ENCODE assay signal across 21 cellular contexts in the genomic region with DNA sequence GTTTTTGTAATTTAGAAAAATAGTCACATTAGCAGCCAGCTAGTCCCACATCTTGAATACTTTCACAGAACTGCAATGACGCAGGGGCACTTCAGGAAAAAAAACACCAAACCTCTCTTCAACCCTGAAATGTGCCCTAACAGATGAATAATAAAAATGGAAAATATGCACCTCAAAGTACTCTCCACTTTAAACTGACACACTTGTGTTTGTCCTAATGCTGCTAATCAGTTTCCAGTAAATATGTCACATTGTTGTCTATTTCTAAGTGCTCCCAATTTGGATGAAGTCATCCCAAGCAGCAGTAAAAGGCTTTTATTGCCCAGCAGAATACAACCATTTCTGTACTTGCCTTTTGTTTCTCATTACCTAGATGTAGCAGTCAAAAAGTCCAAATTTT.
DNase-seq lines count a peak whose midpoint lies in the region; ATAC-seq and TF ChIP-seq lines count a peak whose summit lies in the region.
"Had no signal": no experiment of that assay in that cellular context is flagged by ENCODE, and none has a peak within 500 bp of the region (broad histone marks: within the 10 kb centered on the region; RNA-seq: fewer than 3 reads in every experiment).

No MANE protein-coding gene starts in this region.

- H3K9me3 ChIP-seq in left ventricle myocardium inferior (replicated peaks): no peaks in the 10 kb centered on the region
- H3K9me3 ChIP-seq in right atrium auricular region: no peaks in the 10 kb centered on the region
- H3K9me3 ChIP-seq in upper lobe of left lung: no peaks in the 10 kb centered on the region
- H3K9me3 ChIP-seq in uterus: no peaks in the 10 kb centered on the region
- no peaks in the 10 kb centered on the region for H3K9me3 ChIP-seq in trophoblast cell (ENCODE audit: insufficient read depth, low read depth, low read length)
- H3K9me3 ChIP-seq: SJSA1 had no signal

- TF ChIP-seq POLR2A in upper lobe of left lung (IDR thresholded peaks at IDR 0.05) (no peak), uterus (IDR thresholded peaks at IDR 0.05) (no peak)

- DNase-seq in left ventricle myocardium inferior (no peak), right atrium auricular region (ENCODE audit: low spot score) (no peak), epithelial cell of prostate (ENCODE audit: low read depth, low spot score) (no peak), medulla oblongata (ENCODE audit: extremely low spot score) (peak; percentile 20), upper lobe of left lung (no peak), uterus (no peak), trophoblast cell (no peak)
- DNase-seq: Calu3; CD8-positive, alpha-beta memory T cell; GDM1; KG1; NCI-H1092 treated with DMSO at 0.1 percent for 48 hours; NCI-H1694 treated with DMSO at 0.1 percent for 48 hours; NCI-H2081 treated with DMSO at 0.1 percent for 48 hours; NCI-H226; NCI-H510A treated with DMSO at 0.1 percent for 48 hours; NCI-H82; OCI-M1 had no signal

- H2AK5ac ChIP-seq in trophoblast cell (ENCODE audit: low read length): no peak overlapping the region

- peaks cover 69% of the 10 kb centered on the region for H3K4me1 ChIP-seq in left ventricle myocardium inferior
- peaks cover 2 to 33% of the 10 kb centered on the region in 2 donors for H3K4me1 ChIP-seq in right atrium auricular region
- H3K4me1 ChIP-seq in upper lobe of left lung: peaks cover 24 to 31% (median 26%) of the 10 kb centered on the region in 4 donors
- peaks cover 6 to 21% of the 10 kb centered on the region in 2 donors for H3K4me1 ChIP-seq in uterus
- peaks cover 0 to 3% of the 10 kb centered on the region in 2 experiments for H3K4me1 ChIP-seq in trophoblast cell (ENCODE audit: control insufficient read depth in 1 of 2, insufficient read depth in 2 of 2, low read length in 2 of 2)

- no peak overlapping the region for H3K18ac ChIP-seq in trophoblast cell (ENCODE audit: low read length)

- H3K4me3 ChIP-seq in left ventricle myocardium inferior (no peak overlapping the region), right atrium auricular region (no peak overlapping the region), upper lobe of left lung (no peak overlapping the region), uterus (no peak overlapping the region), trophoblast cell (ENCODE audit: low read depth, low read length) (no peak overlapping the region)
- H3K4me3 ChIP-seq: SJSA1 had no signal

- H3K27me3 ChIP-seq in left ventricle myocardium inferior (ENCODE audit: low read depth) (no peaks in the 10 kb centered on the region), right atrium auricular region (no peaks in the 10 kb centered on the region), upper lobe of left lung (no peaks in the 10 kb centered on the region), uterus (no peaks in the 10 kb centered on the region), trophoblast cell (ENCODE audit: insufficient read depth, low read length) (no peaks in the 10 kb centered on the region)
- H3K27me3 ChIP-seq: SJSA1 had no signal

- intact Hi-C loops in left ventricle myocardium inferior (cut with micrococcal nuclease): loop anchor here (10.0 kb wide), 1 partner anchor 86 kb away; the partner anchor contains the start of gene PARD3
- intact Hi-C loops in uterus (cut with DNase I; ENCODE audit: low total_unique reads): no loop called here

- no peak for TF ChIP-seq EP300 in upper lobe of left lung (IDR thresholded peaks at IDR 0.05)

- H3K14ac ChIP-seq in trophoblast cell (ENCODE audit: low read length): no peak overlapping the region

- ATAC-seq in upper lobe of left lung (ENCODE audit: low FRiP score in 2 of 2) (no peak), GM18502 (IDR thresholded peaks at IDR 0.05; ENCODE audit: poor library complexity, unreplicated experiment) (no peak)

- H3K36me3 ChIP-seq in left ventricle myocardium inferior (no peaks in the 10 kb centered on the region), right atrium auricular region (no peaks in the 10 kb centered on the region), upper lobe of left lung (no peaks in the 10 kb centered on the region), uterus (no peaks in the 10 kb centered on the region), trophoblast cell (ENCODE audit: control insufficient read depth in 1 of 2, insufficient read depth in 2 of 2, low read length in 2 of 2) (peaks cover 0 to 1% of the 10 kb centered on the region in 2 experiments)
- H3K36me3 ChIP-seq: SJSA1 had no signal

- H3K27ac ChIP-seq in left ventricle myocardium inferior (replicated peaks) (peak overlapping the region; percentile 34), right atrium auricular region (no peak overlapping the region), epithelial cell of prostate (peak overlapping the region; percentile 17), upper lobe of left lung (peak overlapping the region in 3 of 4 donors; percentile 1 to 57 (median 30)), uterus (no peak overlapping the region), trophoblast cell (ENCODE audit: low read depth, low read length) (no peak overlapping the region)
- H3K27ac ChIP-seq: C4-2B, SJSA1 had no signal

- no peak overlapping the region for H2BK12ac ChIP-seq in trophoblast cell (ENCODE audit: low read length)

- no peak overlapping the region for H4K12ac ChIP-seq in trophoblast cell (ENCODE audit: low read depth, low read length)

- TF ChIP-seq CTCF in left ventricle myocardium inferior (IDR thresholded peaks at IDR 0.05; ENCODE audit: borderline replicate concordance) (no peak), right atrium auricular region (IDR thresholded peaks at IDR 0.05) (no peak), upper lobe of left lung (IDR thresholded peaks at IDR 0.05) (no peak), uterus (IDR thresholded peaks at IDR 0.05) (no peak)

- H2BK120ac ChIP-seq in trophoblast cell (ENCODE audit: insufficient read depth, low read length, poor library complexity): no peak overlapping the region

- no peak overlapping the region for H2AFZ ChIP-seq in trophoblast cell (ENCODE audit: insufficient read depth, low read length, poor library complexity)

- 73 to 76% methylated on average over 1 of the region's 1 CpG for WGBS in upper lobe of left lung, 2 donors
- WGBS in trophoblast cell (ENCODE audit: extremely low coverage, insufficient coverage, insufficient read length): no CpG with 5 or more reads among the region's 1 CpG

- no peak overlapping the region for H4K8ac ChIP-seq in trophoblast cell (ENCODE audit: low read depth, low read length)

- no peak overlapping the region for H3K4ac ChIP-seq in trophoblast cell (ENCODE audit: low read depth, low read length)

- no peaks in the 10 kb centered on the region for H3K79me2 ChIP-seq in trophoblast cell (ENCODE audit: control insufficient read depth, insufficient read depth, low read length, poor library complexity)

- H3K79me1 ChIP-seq in trophoblast cell (ENCODE audit: low read length): no peaks in the 10 kb centered on the region

- H3K9ac ChIP-seq in trophoblast cell (ENCODE audit: low read length): no peak overlapping the region

- no peak overlapping the region for H4K91ac ChIP-seq in trophoblast cell (ENCODE audit: low read depth, low read length)

- H2BK5ac ChIP-seq in trophoblast cell (ENCODE audit: low read depth, low read length, poor library complexity): no peak overlapping the region

- no peak overlapping the region for H3K23ac ChIP-seq in trophoblast cell (ENCODE audit: low read length)

- no peak overlapping the region for H3K4me2 ChIP-seq in trophoblast cell (ENCODE audit: low read length)

Comparison
In these comparisons a context has a peak if more than half of its experiments do, and no peak if none do; other contexts are left out.
1. H3K27ac ChIP-seq: peak in left ventricle myocardium inferior (single experiment), epithelial cell of prostate (single experiment) and upper lobe of left lung (3 of 4); none in right atrium auricular region (0 of 2), uterus (0 of 2) and trophoblast cell (single experiment).